ENCODE assay signal across 12 cellular contexts in genomic region chr18:48851563-48851962, GRCh38.
DNase-seq lines count a peak whose midpoint lies in the region; ATAC-seq and TF ChIP-seq lines count a peak whose summit lies in the region.
"Had no signal": no experiment of that assay in that cellular context is flagged by ENCODE, and none has a peak within 500 bp of the region (broad histone marks: within the 10 kb centered on the region; RNA-seq: fewer than 3 reads in every experiment).

No MANE protein-coding gene starts in this region.

- H3K4me1 ChIP-seq in foreskin keratinocyte, result peaks cover 5% of the 10 kb centered on the region

- no peak overlapping the region for H3K4me3 ChIP-seq in fibroblast of the aortic adventitia (ENCODE audit: low read depth, low read length)
- H3K4me3 ChIP-seq: A549 had no signal

- ATAC-seq in natural killer cell, result peak; percentile 41 to 75 (median 49)
- no peak for ATAC-seq in HG03521 (IDR thresholded peaks at IDR 0.05; ENCODE audit: unreplicated experiment)
- ATAC-seq in foreskin keratinocyte, result no peak
- ATAC-seq: A549, HCT116 had no signal

- no peaks in the 10 kb centered on the region for H3K27me3 Mint-ChIP-seq in activated naive CD4-positive, alpha-beta T cell treated with anti-CD3 and anti-CD28 coated beads for 36 hours (ENCODE audit: low read depth)
- H3K27me3 Mint-ChIP-seq in natural killer cell (ENCODE audit: low read depth in 2 of 2), result no peaks in the 10 kb centered on the region
- H3K27me3 Mint-ChIP-seq: activated CD4-positive, alpha-beta T cell treated with anti-CD3 and anti-CD28 coated beads for 36 hours had no signal

- DNase-seq in activated naive CD4-positive, alpha-beta T cell treated with anti-CD3 and anti-CD28 coated beads for 36 hours, result peak; percentile 40
- DNase-seq in activated naive CD4-positive, alpha-beta T cell treated with anti-CD3 and anti-CD28 coated beads, Interleukin-2, amount 50 U/mL, for 16 hours, result no peak
- DNase-seq in fibroblast of the aortic adventitia (ENCODE audit: low read depth) (peak; percentile 48), natural killer cell (no peak), ureter (ENCODE audit: low spot score) (peak; percentile 54), foreskin keratinocyte (no peak), kidney glomerular epithelial cell (lab: John Stamatoyannopoulos, UW) (no peak)
- DNase-seq: activated CD4-positive, alpha-beta T cell treated with anti-CD3 and anti-CD28 coated beads for 36 hours; stimulated activated CD4-positive, alpha-beta T cell treated with anti-CD3 and anti-CD28 coated beads, Interleukin-2, amount 100 ng/mL, for 24 hours had no signal

- no peak overlapping the region for H3K27ac Mint-ChIP-seq in activated naive CD4-positive, alpha-beta T cell treated with anti-CD3 and anti-CD28 coated beads for 36 hours
- H3K27ac Mint-ChIP-seq in natural killer cell, result peak overlapping the region; percentile 60 to 72
- H3K27ac Mint-ChIP-seq: activated CD4-positive, alpha-beta T cell treated with anti-CD3 and anti-CD28 coated beads for 36 hours had no signal

- no peaks in the 10 kb centered on the region for H3K36me3 Mint-ChIP-seq in activated naive CD4-positive, alpha-beta T cell treated with anti-CD3 and anti-CD28 coated beads for 36 hours (ENCODE audit: low read depth)
- no peaks in the 10 kb centered on the region for H3K36me3 Mint-ChIP-seq in natural killer cell

- CTCF ChIA-PET in activated naive CD4-positive, alpha-beta T cell treated with anti-CD3 and anti-CD28 coated beads for 36 hours (lab: Charles Lee), result interaction anchor here (0.5 kb wide), 1 partner anchor 211 kb away, joined by 4 read pairs; no protein-coding TSS in a partner anchor

- peaks cover 24% of the 10 kb centered on the region for H3K4me1 Mint-ChIP-seq in activated naive CD4-positive, alpha-beta T cell treated with anti-CD3 and anti-CD28 coated beads for 36 hours (ENCODE audit: low read depth)
- H3K4me1 Mint-ChIP-seq in natural killer cell, result peaks cover 62 to 79% of the 10 kb centered on the region in 2 donors

- intact Hi-C loops in activated naive CD4-positive, alpha-beta T cell treated with anti-CD3 and anti-CD28 coated beads for 36 hours (cut with micrococcal nuclease), result no loop called here
- intact Hi-C loops in natural killer cell (cut with micrococcal nuclease), result no loop called here

- TF ChIP-seq CTCF in fibroblast of the aortic adventitia (IDR thresholded peaks at IDR 0.05; ENCODE audit: insufficient read depth, low read length) (no peak), natural killer cell (IDR thresholded peaks at IDR 0.05) (no peak), foreskin keratinocyte (conservative IDR thresholded peaks at IDR 0.05) (no peak)

- no peak overlapping the region for H3K27ac ChIP-seq in foreskin keratinocyte

- no peaks in the 10 kb centered on the region for H3K27me3 ChIP-seq in foreskin keratinocyte

- no peaks in the 10 kb centered on the region for H3K9me3 Mint-ChIP-seq in activated naive CD4-positive, alpha-beta T cell treated with anti-CD3 and anti-CD28 coated beads for 36 hours
- H3K9me3 Mint-ChIP-seq in natural killer cell, result peaks cover 1 to 2% of the 10 kb centered on the region in 2 donors

- H3K4me3 Mint-ChIP-seq in activated naive CD4-positive, alpha-beta T cell treated with anti-CD3 and anti-CD28 coated beads for 36 hours, result no peak overlapping the region
- H3K4me3 Mint-ChIP-seq in natural killer cell, result peak overlapping the region; percentile 18
- H3K4me3 Mint-ChIP-seq: activated CD4-positive, alpha-beta T cell treated with anti-CD3 and anti-CD28 coated beads for 36 hours had no signal

Comparison
In these comparisons a context has a peak if more than half of its experiments do, and no peak if none do; other contexts are left out.
1. DNase-seq: peak in activated naive CD4-positive, alpha-beta T cell treated with anti-CD3 and anti-CD28 coated beads for 36 hours (single experiment), fibroblast of the aortic adventitia (single experiment) and ureter (single experiment); none in activated naive CD4-positive, alpha-beta T cell treated with anti-CD3 and anti-CD28 coated beads, Interleukin-2, amount 50 U/mL, for 16 hours (single experiment), natural killer cell (single experiment), foreskin keratinocyte (0 of 2) and kidney glomerular epithelial cell (single experiment).
2. ATAC-seq: peak in natural killer cell (3 of 3); none in HG03521 (single experiment) and foreskin keratinocyte (single experiment).